Comparison of ENCODE assay signal across 27 cellular contexts in the genomic region with DNA sequence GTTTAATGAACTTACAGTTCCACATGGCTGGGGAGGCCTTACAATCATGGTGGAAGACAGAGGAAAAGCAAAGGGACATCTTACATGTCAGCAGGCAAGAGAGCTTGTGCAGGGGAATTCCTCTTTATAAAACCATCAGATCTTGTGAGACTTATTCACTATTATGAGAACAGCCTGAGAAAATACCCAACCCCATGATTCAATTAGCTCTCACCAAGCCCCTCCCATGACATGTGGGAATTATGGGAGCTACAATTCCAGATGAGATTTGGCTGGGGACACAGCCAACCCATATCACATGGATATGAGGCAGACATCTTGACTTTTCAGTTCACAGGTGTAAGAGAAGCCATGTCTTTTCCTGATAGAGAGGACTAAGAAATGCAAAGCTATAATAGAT.
"Had no signal": no experiment of that assay in that cellular context is flagged by ENCODE, and none has a peak within 500 bp of the region (broad histone marks: within the 10 kb centered on the region; RNA-seq: fewer than 3 reads in every experiment).

No MANE protein-coding gene starts in this region.

- H3K27ac ChIP-seq: breast epithelium, esophagus muscularis mucosa, foreskin keratinocyte, neural progenitor cell, suprapubic skin, tibial artery, VCaP had no signal

- DNase-seq: activated CD4-positive, alpha-beta memory T cell treated with anti-CD3 and anti-CD28 coated beads, Interleukin-2, amount 10 ng/mL, durations not matched to agents 7 days and 5 days; activated CD4-positive, alpha-beta T cell treated with anti-CD3 and anti-CD28 coated beads, Interleukin-2, amount 10 ng/mL, durations not matched to agents 24 days and 14 days; activated CD4-positive, CD25-positive, alpha-beta regulatory T cell treated with anti-CD3 and anti-CD28 coated beads, Interleukin-2, amount 50 U/mL, for 72 hours; activated CD8-positive, alpha-beta memory T cell treated with anti-CD3 and anti-CD28 coated beads, Interleukin-2, amount 50 U/mL, for 48 hours; activated naive CD8-positive, alpha-beta T cell treated with anti-CD3 and anti-CD28 coated beads, Interleukin-2, amount 50 U/mL, for 24 hours; activated T-cell treated with anti-CD3 and anti-CD28 coated beads, Interleukin-2, amount 50 U/mL, for 24 hours; amygdala; central memory CD4-positive, alpha-beta T cell; endodermal cell; foreskin keratinocyte; heart left ventricle; hypothalamus; immature natural killer cell; naive thymus-derived CD8-positive, alpha-beta T cell; right cardiac atrium; stimulated activated CD4-positive, alpha-beta T cell treated with anti-CD3 and anti-CD28 coated beads, Interleukin-4, amount 100 ng/mL, for 24 hours; T-helper 9 cell; tibial artery had no signal

- H3K36me3 Mint-ChIP-seq: activated naive CD4-positive, alpha-beta T cell treated with anti-CD3 and anti-CD28 coated beads, Interleukin-2, amount 50 U/mL, for 24 hours; immature natural killer cell; mesothelial cell of epicardium; naive thymus-derived CD8-positive, alpha-beta T cell; neural progenitor cell; stimulated activated effector memory CD8-positive, alpha-beta T cell treated with anti-CD3 and anti-CD28 coated beads, Interleukin-12 subunit alpha, Interleukin-12 subunit beta, amount 100 ng/mL, for 72 hours had no signal

- H3K27ac Mint-ChIP-seq: activated CD4-positive, alpha-beta memory T cell treated with anti-CD3 and anti-CD28 coated beads, Interleukin-2, amount 10 ng/mL, durations not matched to agents 7 days and 5 days; activated CD4-positive, alpha-beta T cell treated with anti-CD3 and anti-CD28 coated beads, Interleukin-2, amount 10 ng/mL, durations not matched to agents 24 days and 14 days; activated naive CD4-positive, alpha-beta T cell treated with anti-CD3 and anti-CD28 coated beads, Interleukin-2, amount 50 U/mL, for 24 hours; activated naive CD8-positive, alpha-beta T cell treated with anti-CD3 and anti-CD28 coated beads, Interleukin-2, amount 50 U/mL, for 24 hours; activated T-cell treated with anti-CD3 and anti-CD28 coated beads, Interleukin-2, amount 50 U/mL, for 24 hours; activated T-helper 2 cell treated with anti-CD3 and anti-CD28 coated beads, Interferon-gamma antibody, Interleukin-2, Interleukin-4, amounts not matched to agents 10 μg/mL and 5 μg/mL and 100 μg/mL, durations not matched to agents 14 hours and 24 hours and 36 hours; endodermal cell; immature natural killer cell; mesothelial cell of epicardium; neural progenitor cell; stimulated activated effector memory CD8-positive, alpha-beta T cell treated with anti-CD3 and anti-CD28 coated beads, Interleukin-12 subunit alpha, Interleukin-12 subunit beta, amount 100 ng/mL, for 72 hours had no signal

- H3K27me3 ChIP-seq: breast epithelium, esophagus muscularis mucosa, foreskin keratinocyte, heart left ventricle, neural progenitor cell, suprapubic skin, tibial artery had no signal

- H3K9me3 Mint-ChIP-seq: activated CD4-positive, alpha-beta memory T cell treated with anti-CD3 and anti-CD28 coated beads, Interleukin-2, amount 10 ng/mL, durations not matched to agents 7 days and 5 days; activated CD4-positive, alpha-beta T cell treated with anti-CD3 and anti-CD28 coated beads, Interleukin-2, amount 10 ng/mL, durations not matched to agents 24 days and 14 days; activated naive CD8-positive, alpha-beta T cell treated with anti-CD3 and anti-CD28 coated beads, Interleukin-2, amount 50 U/mL, for 24 hours; activated T-cell treated with anti-CD3 and anti-CD28 coated beads, Interleukin-2, amount 50 U/mL, for 24 hours; endodermal cell; immature natural killer cell; neural progenitor cell; stimulated activated effector memory CD8-positive, alpha-beta T cell treated with anti-CD3 and anti-CD28 coated beads, Interleukin-12 subunit alpha, Interleukin-12 subunit beta, amount 100 ng/mL, for 72 hours had no signal

- H3K27me3 Mint-ChIP-seq: activated naive CD4-positive, alpha-beta T cell treated with anti-CD3 and anti-CD28 coated beads, Interleukin-2, amount 50 U/mL, for 24 hours; activated T-cell treated with anti-CD3 and anti-CD28 coated beads, Interleukin-2, amount 50 U/mL, for 24 hours had no signal

- H3K36me3 ChIP-seq: breast epithelium, esophagus muscularis mucosa, heart left ventricle, neural progenitor cell, suprapubic skin, tibial artery had no signal

- H3K9me3 ChIP-seq: breast epithelium, esophagus muscularis mucosa, suprapubic skin, tibial artery had no signal

- H3K4me1 Mint-ChIP-seq: endodermal cell, mesothelial cell of epicardium had no signal

- H3K4me3 ChIP-seq: breast epithelium, esophagus muscularis mucosa, heart left ventricle, neural progenitor cell, suprapubic skin, tibial artery had no signal

- ATAC-seq: activated naive CD8-positive, alpha-beta T cell treated with anti-CD3 and anti-CD28 coated beads, Interleukin-2, amount 50 U/mL, for 24 hours; foreskin keratinocyte; naive thymus-derived CD8-positive, alpha-beta T cell; stimulated activated effector memory CD8-positive, alpha-beta T cell treated with anti-CD3 and anti-CD28 coated beads, Interleukin-12 subunit alpha, Interleukin-12 subunit beta, amount 100 ng/mL, for 72 hours had no signal

- H3K4me3 Mint-ChIP-seq: activated CD4-positive, alpha-beta memory T cell treated with anti-CD3 and anti-CD28 coated beads, Interleukin-2, amount 10 ng/mL, durations not matched to agents 7 days and 5 days; activated CD4-positive, alpha-beta T cell treated with anti-CD3 and anti-CD28 coated beads, Interleukin-2, amount 10 ng/mL, durations not matched to agents 24 days and 14 days; activated naive CD4-positive, alpha-beta T cell treated with anti-CD3 and anti-CD28 coated beads, Interleukin-2, amount 50 U/mL, for 24 hours; activated naive CD8-positive, alpha-beta T cell treated with anti-CD3 and anti-CD28 coated beads, Interleukin-2, amount 50 U/mL, for 24 hours; activated T-cell treated with anti-CD3 and anti-CD28 coated beads, Interleukin-2, amount 50 U/mL, for 24 hours; endodermal cell; immature natural killer cell; mesothelial cell of epicardium; naive thymus-derived CD8-positive, alpha-beta T cell; neural progenitor cell; stimulated activated effector memory CD8-positive, alpha-beta T cell treated with anti-CD3 and anti-CD28 coated beads, Interleukin-12 subunit alpha, Interleukin-12 subunit beta, amount 100 ng/mL, for 72 hours had no signal
